Comparison of ENCODE assay signal across 10 cellular contexts in genomic region chr3:58164916-58165821, GRCh38. TPM values are rescaled to one million over a fixed set of nuclear protein-coding genes. Genes with fewer than 3 reads are reported as not detected.
DNase-seq lines count a peak whose midpoint lies in the region; ATAC-seq and TF ChIP-seq lines count a peak whose summit lies in the region.
"Had no signal": no experiment of that assay in that cellular context is flagged by ENCODE, and none has a peak within 500 bp of the region (broad histone marks: within the 10 kb centered on the region; RNA-seq: fewer than 3 reads in every experiment).

No MANE protein-coding gene starts in this region.

- DNase-seq in DMS53 (lab: John Stamatoyannopoulos, UW) (peak; percentile 55), DMS53 treated with DMSO at 0.1 percent for 48 hours (lab: John Stamatoyannopoulos, UW; ENCODE audit: unreplicated experiment) (no peak), brain pericyte (ENCODE audit: low read depth, low spot score) (peak; percentile 93), right lobe of liver (no peak), tibial nerve (ENCODE audit: low spot score in 2 of 2) (no peak), dedifferentiated amniotic fluid mesenchymal stem cell (ENCODE audit: extremely low spot score) (no peak), psoas muscle (no peak)
- DNase-seq: stimulated activated naive CD4-positive, alpha-beta T cell treated with Interleukin-2 at 50 U/mL for 16 hours had no signal

- intact Hi-C loops in right lobe of liver (cut with DNase I) (loop anchor here in 1 of 2 donors (10.0 kb wide), 1 partner anchor 50 kb away; no protein-coding TSS in a partner anchor), psoas muscle (cut with DNase I) (loop anchor here in 1 of 2 donors (5.0 kb wide), 1 partner anchor 158 kb away; the partner anchor contains the start of gene FLNB)

- TF ChIP-seq CTCF in right lobe of liver (IDR thresholded peaks at IDR 0.05) (no peak), tibial nerve (IDR thresholded peaks at IDR 0.05) (no peak), psoas muscle (IDR thresholded peaks at IDR 0.05) (no peak)

- no peak overlapping the region for H3K4me3 ChIP-seq in right lobe of liver
- no peak overlapping the region for H3K4me3 ChIP-seq in tibial nerve
- no peak overlapping the region for H3K4me3 ChIP-seq in psoas muscle

- H3K27ac ChIP-seq in right lobe of liver (peak overlapping the region; percentile 76 to 98 (median 85)), tibial nerve (peak overlapping the region; percentile 41 to 87 (median 66)), psoas muscle (no peak overlapping the region)

- H3K36me3 ChIP-seq in right lobe of liver (peaks cover 0 to 11% (median 7%) of the 10 kb centered on the region in 4 donors), tibial nerve (peaks cover 0 to 34% (median 4%) of the 10 kb centered on the region in 3 donors), psoas muscle (ENCODE audit: insufficient read depth in 1 of 2, low read depth in 1 of 2) (peaks cover 0 to 9% of the 10 kb centered on the region in 2 donors)

- H3K4me1 ChIP-seq in right lobe of liver (peaks cover 0 to 79% (median 32%) of the 10 kb centered on the region in 4 donors), tibial nerve (peaks cover 0 to 66% (median 32%) of the 10 kb centered on the region in 4 donors), psoas muscle (no peaks in the 10 kb centered on the region)

- H3K27me3 ChIP-seq in right lobe of liver, result no peaks in the 10 kb centered on the region
- H3K27me3 ChIP-seq in tibial nerve, result no peaks in the 10 kb centered on the region
- H3K27me3 ChIP-seq in psoas muscle (ENCODE audit: insufficient read depth in 3 of 3, low read length in 2 of 3), result no peaks in the 10 kb centered on the region

- TF ChIP-seq POLR2A in right lobe of liver (IDR thresholded peaks at IDR 0.05) (no peak), tibial nerve (IDR thresholded peaks at IDR 0.05) (no peak)

- 57% methylated on average over 6 of the region's 15 CpGs for WGBS in right lobe of liver (ENCODE audit: insufficient coverage, low coverage, low lambda C conversion rate, missing lambda C conversion rate)
- WGBS in tibial nerve, 2 donors, result 34 to 41% methylated on average over 14 of the region's 15 CpGs
- WGBS in psoas muscle, 3 donors, result 65 to 76% (median 69%) methylated on average over 15 of the region's 15 CpGs

- ATAC-seq in right lobe of liver, result peak in 1 of 4 donors; percentile 2
- ATAC-seq in GM19452 (IDR thresholded peaks at IDR 0.05; ENCODE audit: unreplicated experiment), result no peak
- no peak for ATAC-seq in psoas muscle

- H3K9me3 ChIP-seq in right lobe of liver (no peaks in the 10 kb centered on the region), tibial nerve (no peaks in the 10 kb centered on the region), psoas muscle (no peaks in the 10 kb centered on the region)

- no peak for TF ChIP-seq EP300 in tibial nerve (IDR thresholded peaks at IDR 0.05)

RNA-seq across cellular contexts. Expression of gene DNASE1L3, which starts 45.6 kb away (rescaled TPM):
- total RNA-seq in right lobe of liver, result 100 to 1,000 TPM in 1 of 6 experiments, 10 to 100 TPM in 5; 32.9 to 134 (median 61.0) TPM
- 10 to 100 TPM in 1 of 4 donors, 1 to 10 TPM in 2, under 1 TPM in 1; 0.39 to 12.9 (median 1.5) TPM for total RNA-seq in tibial nerve
- 1 to 10 TPM in 2 of 4 donors, under 1 TPM in 2; 0.57 to 1.4 (median 1.1) TPM for total RNA-seq in psoas muscle
- polyA plus RNA-seq in psoas muscle, result under 1 TPM; 0.18 to 0.73 (median 0.32) TPM
- total RNA-seq: A172 had no signal

Comparison
In these comparisons a context has a peak if more than half of its experiments do, and no peak if none do; other contexts are left out.
1. DNase-seq: peak in DMS53 (single experiment) and brain pericyte (single experiment); none in DMS53 treated with DMSO at 0.1 percent for 48 hours (single experiment), right lobe of liver (0 of 3), tibial nerve (0 of 2), dedifferentiated amniotic fluid mesenchymal stem cell (single experiment) and psoas muscle (0 of 2).